Comparison of ENCODE assay signal across 6 cellular contexts in the genomic region with DNA sequence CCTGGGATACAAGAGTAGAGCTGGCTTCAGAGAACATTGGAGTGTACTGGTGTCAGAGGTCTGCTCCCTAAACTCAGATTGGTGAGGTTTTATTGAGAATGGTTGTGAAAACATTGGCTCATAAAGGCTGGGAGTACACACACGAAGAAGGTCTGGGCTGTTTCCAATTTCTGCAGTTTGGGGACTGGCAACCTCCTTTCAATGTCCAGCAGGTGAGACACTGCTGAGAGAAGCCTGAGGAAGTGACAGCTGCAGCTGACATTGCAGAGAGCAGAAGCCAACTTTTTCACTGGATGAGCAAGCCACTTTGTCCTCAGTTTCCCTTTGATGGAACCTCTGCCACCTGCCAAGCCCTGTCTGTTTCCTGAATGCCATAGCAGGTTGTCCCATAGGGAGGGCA.
"Had no signal": no experiment of that assay in that cellular context is flagged by ENCODE, and none has a peak within 500 bp of the region (broad histone marks: within the 10 kb centered on the region; RNA-seq: fewer than 3 reads in every experiment).

No MANE protein-coding gene starts in this region.

- H3K9me3 Mint-ChIP-seq: GM23338, H9, IgD-negative memory B cell had no signal

- H3K27ac Mint-ChIP-seq: GM23338, H9, IgD-negative memory B cell had no signal

- ATAC-seq: GM23338, HepG2 had no signal

- H3K36me3 Mint-ChIP-seq: IgD-negative memory B cell had no signal

- DNase-seq: H9, HCEC 1CT, KBM-7 had no signal
